1 cellular context compared by ENCODE assay signal in genomic region chr1:89823679-89824292, GRCh38.
TF ChIP-seq lines count a peak whose summit lies in the region.

No MANE protein-coding gene starts in this region.

TF ChIP-seq in K562, 482 proteins besides CTCF, POLR2A, EP300 and RAD21 (continued from another document and continues in another):
- peak; percentile 63; the same call in 1 of the 2 replicates for TF ChIP-seq MTA2 (IDR thresholded peaks at IDR 0.05; ENCODE audit: low read depth)
- TF ChIP-seq ZBTB33 (CRISPR knock-in tag; IDR thresholded peaks at IDR 0.05): no peak
- TF ChIP-seq MEF2A (IDR thresholded peaks at IDR 0.05; ENCODE audit: control insufficient read depth, low read depth, low read length): no peak
- TF ChIP-seq FOXA1 (IDR thresholded peaks at IDR 0.05; ENCODE audit: borderline replicate concordance): no peak
- TF ChIP-seq SMARCA5 (IDR thresholded peaks at IDR 0.05): no peak
- TF ChIP-seq RNF2 (IDR thresholded peaks at IDR 0.05): 0 out of 2 replicates have a peak, but pooled peaks have one; percentile 69
- TF ChIP-seq TOE1 (IDR thresholded peaks at IDR 0.05; ENCODE audit: borderline replicate concordance): 0 out of 2 replicates have a peak, but pooled peaks have one; percentile 12
- no peak for TF ChIP-seq TOE1 (CRISPR knock-in tag; IDR thresholded peaks at IDR 0.05; ENCODE audit: borderline replicate concordance, low read depth)
- TF ChIP-seq, protein P1, sequence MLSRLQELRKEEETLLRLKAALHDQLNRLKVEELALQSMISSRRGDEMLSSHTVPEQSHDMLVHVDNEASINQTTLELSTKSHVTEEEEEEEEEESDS (CRISPR knock-in tag; IDR thresholded peaks at IDR 0.05): no peak
- TF ChIP-seq UBTF (IDR thresholded peaks at IDR 0.05; ENCODE audit: borderline replicate concordance in 1 of 2, low read depth in 2 of 2, low read length in 2 of 2): 0 out of 4 replicates have a peak, but pooled peaks of 1 of the 2 experiments have one; percentile 7
- TF ChIP-seq, protein P2, sequence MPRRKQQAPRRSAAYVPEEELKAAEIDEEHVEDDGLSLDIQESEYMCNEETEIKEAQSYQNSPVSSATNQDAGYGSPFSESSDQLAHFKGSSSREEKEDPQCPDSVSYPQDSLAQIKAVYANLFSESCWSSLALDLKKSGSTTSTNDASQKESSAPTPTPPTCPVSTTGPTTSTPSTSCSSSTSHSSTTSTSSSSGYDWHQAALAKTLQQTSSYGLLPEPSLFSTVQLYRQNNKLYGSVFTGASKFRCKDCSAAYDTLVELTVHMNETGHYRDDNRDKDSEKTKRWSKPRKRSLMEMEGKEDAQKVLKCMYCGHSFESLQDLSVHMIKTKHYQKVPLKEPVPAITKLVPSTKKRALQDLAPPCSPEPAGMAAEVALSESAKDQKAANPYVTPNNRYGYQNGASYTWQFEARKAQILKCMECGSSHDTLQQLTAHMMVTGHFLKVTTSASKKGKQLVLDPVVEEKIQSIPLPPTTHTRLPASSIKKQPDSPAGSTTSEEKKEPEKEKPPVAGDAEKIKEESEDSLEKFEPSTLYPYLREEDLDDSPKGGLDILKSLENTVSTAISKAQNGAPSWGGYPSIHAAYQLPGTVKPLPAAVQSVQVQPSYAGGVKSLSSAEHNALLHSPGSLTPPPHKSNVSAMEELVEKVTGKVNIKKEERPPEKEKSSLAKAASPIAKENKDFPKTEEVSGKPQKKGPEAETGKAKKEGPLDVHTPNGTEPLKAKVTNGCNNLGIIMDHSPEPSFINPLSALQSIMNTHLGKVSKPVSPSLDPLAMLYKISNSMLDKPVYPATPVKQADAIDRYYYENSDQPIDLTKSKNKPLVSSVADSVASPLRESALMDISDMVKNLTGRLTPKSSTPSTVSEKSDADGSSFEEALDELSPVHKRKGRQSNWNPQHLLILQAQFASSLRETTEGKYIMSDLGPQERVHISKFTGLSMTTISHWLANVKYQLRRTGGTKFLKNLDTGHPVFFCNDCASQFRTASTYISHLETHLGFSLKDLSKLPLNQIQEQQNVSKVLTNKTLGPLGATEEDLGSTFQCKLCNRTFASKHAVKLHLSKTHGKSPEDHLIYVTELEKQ (CRISPR knock-in tag; IDR thresholded peaks at IDR 0.05): no peak
- peak; percentile 14 for TF ChIP-seq TBP (optimal IDR thresholded peaks at IDR 0.05; ENCODE audit: low read depth, low read length)
- TF ChIP-seq EP400 (IDR thresholded peaks at IDR 0.05): no peak
- TF ChIP-seq ELF4 (CRISPR knock-in tag; IDR thresholded peaks at IDR 0.05): peak; percentile 33; the same call in 1 of the 2 replicates
- TF ChIP-seq CEBPG (CRISPR knock-in tag; IDR thresholded peaks at IDR 0.05): no peak
- TF ChIP-seq CEBPG (tag; conservative IDR thresholded peaks at IDR 0.05 in 1 of 2, IDR thresholded peaks at IDR 0.05 in 1 of 2): no peak
- TF ChIP-seq ZNF766 (CRISPR knock-in tag; conservative IDR thresholded peaks at IDR 0.05): 0 out of 2 replicates have a peak, but pooled peaks have one; percentile 48
- TF ChIP-seq HDAC8 (tag; IDR thresholded peaks at IDR 0.05): no peak
- peak; percentile 60; the same call in 1 of the 2 replicates for TF ChIP-seq PKNOX1 (IDR thresholded peaks at IDR 0.05)
- peak; percentile 63 to 95; a peak in 2 of 4 replicates for TF ChIP-seq HDAC1 (IDR thresholded peaks at IDR 0.05)
- peak; percentile 48; the same call in 1 of the 2 replicates for TF ChIP-seq ZBTB2 (IDR thresholded peaks at IDR 0.05)
- TF ChIP-seq ZC3H11A (IDR thresholded peaks at IDR 0.05; ENCODE audit: low read depth, low read length): no peak
- peak; percentile 69; the same call in 1 of the 2 replicates for TF ChIP-seq ZNF592 (IDR thresholded peaks at IDR 0.05)
- peak; percentile 48 for TF ChIP-seq ETV1 (tag; conservative IDR thresholded peaks at IDR 0.05; ENCODE audit: low read depth)
- TF ChIP-seq ETV5 (CRISPR knock-in tag; IDR thresholded peaks at IDR 0.05; ENCODE audit: low read depth): peak; percentile 61; the same call in 1 of the 2 replicates
- TF ChIP-seq MEF2D (tag; conservative IDR thresholded peaks at IDR 0.05; ENCODE audit: low read depth): 0 out of 2 replicates have a peak, but pooled peaks have one; percentile 29
- no peak for TF ChIP-seq ADNP (tag; IDR thresholded peaks at IDR 0.05)
- TF ChIP-seq NR2C2 (CRISPR knock-in tag; IDR thresholded peaks at IDR 0.05): no peak
- 0 out of 2 replicates have a peak, but pooled peaks have one; percentile 21 for TF ChIP-seq NR2C2 (tag; IDR thresholded peaks at IDR 0.05)
- TF ChIP-seq ZNF124 (CRISPR knock-in tag; IDR thresholded peaks at IDR 0.05): no peak
- TF ChIP-seq, protein P3, sequence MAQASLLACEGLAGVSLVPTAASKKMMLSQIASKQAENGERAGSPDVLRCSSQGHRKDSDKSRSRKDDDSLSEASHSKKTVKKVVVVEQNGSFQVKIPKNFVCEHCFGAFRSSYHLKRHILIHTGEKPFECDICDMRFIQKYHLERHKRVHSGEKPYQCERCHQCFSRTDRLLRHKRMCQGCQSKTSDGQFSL (CRISPR knock-in tag; IDR thresholded peaks at IDR 0.05): no peak
- TF ChIP-seq, protein P3 (tag; IDR thresholded peaks at IDR 0.05): no peak
- TF ChIP-seq ZMIZ1 (IDR thresholded peaks at IDR 0.05; ENCODE audit: low read depth in 2 of 2, low read length in 2 of 2): peak in 1 of 2 experiments; percentile 86; a peak in 2 of 4 replicates
- TF ChIP-seq C11orf30 (IDR thresholded peaks at IDR 0.05; ENCODE audit: low read depth): no peak
- TF ChIP-seq, protein P4, sequence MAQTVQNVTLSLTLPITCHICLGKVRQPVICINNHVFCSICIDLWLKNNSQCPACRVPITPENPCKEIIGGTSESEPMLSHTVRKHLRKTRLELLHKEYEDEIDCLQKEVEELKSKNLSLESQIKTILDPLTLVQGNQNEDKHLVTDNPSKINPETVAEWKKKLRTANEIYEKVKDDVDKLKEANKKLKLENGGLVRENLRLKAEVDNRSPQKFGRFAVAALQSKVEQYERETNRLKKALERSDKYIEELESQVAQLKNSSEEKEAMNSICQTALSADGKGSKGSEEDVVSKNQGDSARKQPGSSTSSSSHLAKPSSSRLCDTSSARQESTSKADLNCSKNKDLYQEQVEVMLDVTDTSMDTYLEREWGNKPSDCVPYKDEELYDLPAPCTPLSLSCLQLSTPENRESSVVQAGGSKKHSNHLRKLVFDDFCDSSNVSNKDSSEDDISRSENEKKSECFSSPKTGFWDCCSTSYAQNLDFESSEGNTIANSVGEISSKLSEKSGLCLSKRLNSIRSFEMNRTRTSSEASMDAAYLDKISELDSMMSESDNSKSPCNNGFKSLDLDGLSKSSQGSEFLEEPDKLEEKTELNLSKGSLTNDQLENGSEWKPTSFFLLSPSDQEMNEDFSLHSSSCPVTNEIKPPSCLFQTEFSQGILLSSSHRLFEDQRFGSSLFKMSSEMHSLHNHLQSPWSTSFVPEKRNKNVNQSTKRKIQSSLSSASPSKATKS (CRISPR knock-in tag; IDR thresholded peaks at IDR 0.05): no peak
